2 cellular contexts compared by ENCODE assay signal in genomic region chr7:25303380-25304321, GRCh38.
A peak's percentile ranks its signal among the peaks of the same experiment; 100 is the strongest.
TF ChIP-seq lines count a peak whose summit lies in the region.

No MANE protein-coding gene starts in this region.

TF ChIP-seq in GM23338, 12 proteins besides CTCF, POLR2A, EP300 and RAD21 (continued from another document):
- TF ChIP-seq ZNF462 (CRISPR knock-in tag; IDR thresholded peaks at IDR 0.05) (peak; percentile 98), EZH2 (IDR thresholded peaks at IDR 0.05; ENCODE audit: low read depth, unreplicated experiment) (no peak), ZNF331 (CRISPR knock-in tag; IDR thresholded peaks at IDR 0.05; ENCODE audit: low read depth) (no peak), ETS1 (IDR thresholded peaks at IDR 0.05) (no peak)
TF ChIP-seq in GM23338: peak in this region for 2.

TF ChIP-seq in WTC11, 78 proteins besides CTCF, POLR2A, EP300 and RAD21 (continued from another document):
- TF ChIP-seq ARID4B (CRISPR knock-in tag; IDR thresholded peaks at IDR 0.05; ENCODE audit: borderline replicate concordance) (0 out of 2 replicates have a peak, but pooled peaks have one; percentile 45), ZNF232 (CRISPR knock-in tag; IDR thresholded peaks at IDR 0.05) (no peak)
